Comparison of ENCODE assay signal across 8 cellular contexts in genomic region chr5:112707187-112708179, GRCh38. TPM values are rescaled to one million over a fixed set of nuclear protein-coding genes. Genes with fewer than 3 reads are reported as not detected.
A peak's percentile ranks its signal among the peaks of the same experiment; 100 is the strongest.
DNase-seq lines count a peak whose midpoint lies in the region; ATAC-seq, FAIRE-seq and TF ChIP-seq lines count a peak whose summit lies in the region.

No MANE protein-coding gene starts in this region.

- no peaks in the 10 kb centered on the region for H3K9me3 Mint-ChIP-seq in activated CD4-positive, alpha-beta T cell treated with anti-CD3 and anti-CD28 coated beads for 36 hours (ENCODE audit: low read depth)

- FAIRE-seq in GM19239 (lab: Jason Lieb, UNC): peak; percentile 98

- POLR2A ChIA-PET in BJ (lab: Charles Lee): no interaction called here
- POLR2A ChIA-PET in activated CD4-positive, alpha-beta T cell treated with anti-CD3 and anti-CD28 coated beads for 36 hours (lab: Charles Lee): interaction anchor here (0.6 to 0.8 kb wide), 2 partner anchors 30 to 285 kb away, joined by 3 to 10 read pairs; partner anchors contain the start of gene APC

- H3K36me3 ChIP-seq in BJ (ENCODE audit: control insufficient read depth, insufficient read depth, low read length) (no peaks in the 10 kb centered on the region), kidney epithelial cell (ENCODE audit: control insufficient read depth, insufficient read depth, low read length) (no peaks in the 10 kb centered on the region)

- intact Hi-C loops in activated CD4-positive, alpha-beta T cell treated with anti-CD3 and anti-CD28 coated beads for 36 hours (cut with DNase I, micrococcal nuclease): loop anchor here (1.0 to 5.0 kb wide), 9 partner anchors 30 to 1195 kb away; partner anchors contain the start of genes APC (in 2 of the 2), DCP2 (in 2 of the 2), SRP19 (in 2 of the 2) and REEP5 (in 1 of the 2)

- ATAC-seq in HG03442 (IDR thresholded peaks at IDR 0.05; ENCODE audit: unreplicated experiment): peak; percentile 90
- peak; percentile 97 for ATAC-seq in activated CD4-positive, alpha-beta T cell treated with anti-CD3 and anti-CD28 coated beads for 36 hours

- H3K36me3 Mint-ChIP-seq in activated CD4-positive, alpha-beta T cell treated with anti-CD3 and anti-CD28 coated beads for 36 hours (ENCODE audit: low read depth): peaks cover under 1% of the 10 kb centered on the region

- H3K4me3 ChIP-seq in BJ (ENCODE audit: low read depth, low read length): peak overlapping the region; percentile 71
- H3K4me3 ChIP-seq in choroid plexus epithelial cell (ENCODE audit: low read depth, low read length): peak overlapping the region; percentile 99
- H3K4me3 ChIP-seq in kidney epithelial cell (ENCODE audit: low read depth, low read length): peak overlapping the region; percentile 84

- H3K4me3 Mint-ChIP-seq in activated CD4-positive, alpha-beta T cell treated with anti-CD3 and anti-CD28 coated beads for 36 hours: peak overlapping the region; percentile 83

- CTCF ChIA-PET in BJ (lab: Yijun Ruan, JAX): interaction anchor here (0.9 to 1.1 kb wide), 3 partner anchors 25 to 161 kb away, joined by 3 read pairs; no protein-coding TSS in a partner anchor
- CTCF ChIA-PET in activated CD4-positive, alpha-beta T cell treated with anti-CD3 and anti-CD28 coated beads for 36 hours (lab: Charles Lee): interaction anchor here (0.6 to 2.1 kb wide), 8 partner anchors 13 to 1371 kb away, joined by 3 to 9 read pairs (median 4); partner anchors contain the start of gene APC

- peaks cover 54% of the 10 kb centered on the region for H3K4me1 Mint-ChIP-seq in activated CD4-positive, alpha-beta T cell treated with anti-CD3 and anti-CD28 coated beads for 36 hours

- peak; percentile 3; the same call in 1 of the 2 replicates for TF ChIP-seq CTCF in BJ (IDR thresholded peaks at IDR 0.05; ENCODE audit: insufficient read depth, low read depth, low read length)
- peak; percentile 8 for TF ChIP-seq CTCF in choroid plexus epithelial cell (conservative IDR thresholded peaks at IDR 0.05; ENCODE audit: low read depth, low read length)
- TF ChIP-seq CTCF in kidney epithelial cell (IDR thresholded peaks at IDR 0.05; ENCODE audit: insufficient read depth, low read length, poor library complexity, severe bottlenecking): no peak

- DNase-seq in BJ (ENCODE audit: low read depth) (peak; percentile 93), GM19239 (ENCODE audit: insufficient read length, low spot score) (peak; percentile 90), NCI-H510A treated with DMSO at 0.1 percent for 48 hours (lab: John Stamatoyannopoulos, UW) (peak; percentile 94), choroid plexus epithelial cell (ENCODE audit: low read depth) (peak; percentile 99), kidney epithelial cell (ENCODE audit: low read depth) (peak; percentile 96)
- DNase-seq in activated CD4-positive, alpha-beta T cell treated with anti-CD3 and anti-CD28 coated beads for 36 hours: peak; percentile 98
- DNase-seq in stimulated activated CD4-positive, alpha-beta T cell treated with anti-CD3 and anti-CD28 coated beads, Interleukin-15, amount 100 ng/mL, for 24 hours: peak; percentile 97

- no peaks in the 10 kb centered on the region for H3K27me3 ChIP-seq in BJ (ENCODE audit: control insufficient read depth, insufficient read depth, low read length)
- H3K27me3 ChIP-seq in kidney epithelial cell (ENCODE audit: control insufficient read depth, insufficient read depth, low read length): no peaks in the 10 kb centered on the region

- no peaks in the 10 kb centered on the region for H3K27me3 Mint-ChIP-seq in activated CD4-positive, alpha-beta T cell treated with anti-CD3 and anti-CD28 coated beads for 36 hours

- H3K27ac Mint-ChIP-seq in activated CD4-positive, alpha-beta T cell treated with anti-CD3 and anti-CD28 coated beads for 36 hours: peak overlapping the region; percentile 90

RNA-seq across cellular contexts. Expression of gene APC, which starts 30.2 kb away (rescaled TPM):
- 14.7 and 19.1 TPM in 2 replicates for polyA plus RNA-seq in BJ (2011; rRNA removed)
- 26.9 and 36.9 TPM in 2 replicates for polyA minus RNA-seq in BJ (2011; rRNA and poly(A)+ RNA removed)
- 10 to 100 TPM; 20.1 to 22.3 TPM for total RNA-seq in activated CD4-positive, alpha-beta T cell treated with anti-CD3 and anti-CD28 coated beads for 36 hours
- 31.5 and 47.0 TPM in 2 replicates for total RNA-seq in kidney epithelial cell

Comparison
In these comparisons a context has a peak if more than half of its experiments do, and no peak if none do; other contexts are left out.
1. Peak in every context shown above with its lines: DNase-seq, ATAC-seq and H3K4me3 ChIP-seq.